Comparison of ENCODE assay signal across 17 cellular contexts in genomic region chr9:21811914-21812313, GRCh38. TPM values are rescaled to one million over a fixed set of nuclear protein-coding genes. Genes with fewer than 3 reads are reported as not detected.
DNase-seq lines count a peak whose midpoint lies in the region; ATAC-seq, FAIRE-seq and TF ChIP-seq lines count a peak whose summit lies in the region.
"Had no signal": no experiment of that assay in that cellular context is flagged by ENCODE, and none has a peak within 500 bp of the region (broad histone marks: within the 10 kb centered on the region; RNA-seq: fewer than 3 reads in every experiment).

No MANE protein-coding gene starts in this region.

- no peak for FAIRE-seq in small intestine (lab: Jason Lieb, UNC)
- FAIRE-seq: H1 had no signal

- POLR2A ChIA-PET in RWPE1 (lab: Yijun Ruan, JAX; ENCODE audit: low non-redundant PET), result no interaction called here

- H3K4me3 ChIP-seq in left ventricle myocardium inferior (no peak overlapping the region), esophagus (ENCODE audit: low read depth in 1 of 2, low read length in 2 of 2) (no peak overlapping the region), small intestine (ENCODE audit: low read depth in 1 of 2, low read length in 2 of 2) (no peak overlapping the region)

- WGBS in esophagus, 2 donors, result 93 to 95% methylated on average over 3 of the region's 3 CpGs
- WGBS in small intestine, 3 donors, result 91 to 94% (median 93%) methylated on average over 3 of the region's 3 CpGs

- CTCF ChIA-PET in RWPE1 (lab: Yijun Ruan, JAX), result interaction anchor here (0.6 to 1.4 kb wide), 3 partner anchors 9 to 197 kb away, joined by 3 to 5 read pairs (median 4); partner anchors contain the start of genes CDKN2B and MTAP

- TF ChIP-seq CTCF in left ventricle myocardium inferior (IDR thresholded peaks at IDR 0.05; ENCODE audit: borderline replicate concordance) (no peak), RWPE1 (conservative IDR thresholded peaks at IDR 0.05; ENCODE audit: low read depth) (no peak)

- intact Hi-C loops in left ventricle myocardium inferior (cut with micrococcal nuclease) (loop anchor here (5.0 kb wide), 2 partner anchors 195 to 425 kb away; partner anchors contain the start of gene CDKN2B), left ventricle myocardium superior (cut with micrococcal nuclease) (loop anchor here (5.0 kb wide), 4 partner anchors 195 to 640 kb away; partner anchors contain the start of gene CDKN2B)

- ATAC-seq in left ventricle myocardium superior (no peak), GM19035 (IDR thresholded peaks at IDR 0.05; ENCODE audit: unreplicated experiment) (no peak), HG03354 (IDR thresholded peaks at IDR 0.05; ENCODE audit: poor library complexity, severe bottlenecking, unreplicated experiment) (no peak)
- ATAC-seq: T-cell had no signal

- DNase-seq in left ventricle myocardium inferior, result no peak
- DNase-seq in left ventricle myocardium superior, result no peak
- no peak for DNase-seq in RWPE1 (ENCODE audit: low spot score)
- DNase-seq in small intestine, result no peak
- DNase-seq in stimulated activated CD4-positive, alpha-beta T cell treated with anti-CD3 and anti-CD28 coated beads, Interleukin-2, amount 100 ng/mL, for 24 hours, result no peak
- DNase-seq: activated gamma-delta T cell treated with Interleukin-2 at 50 U/mL for 16 hours, anterior cingulate cortex, hypothalamus, MM.1S, NCI-H1694 treated with DMSO at 0.1 percent for 48 hours, Right ventricle myocardium superior, T-cell, WERI-Rb-1 had no signal

- H3K27ac ChIP-seq in left ventricle myocardium inferior (replicated peaks) (peak overlapping the region; percentile 8), RWPE1 (peak overlapping the region; percentile 77), esophagus (ENCODE audit: low read depth in 2 of 2, low read length in 1 of 2) (peak overlapping the region; percentile 9 to 85), small intestine (ENCODE audit: low read depth in 1 of 2, low read length in 1 of 2) (no peak overlapping the region)
- H3K27ac ChIP-seq: WERI-Rb-1 had no signal

- no peaks in the 10 kb centered on the region for H3K9me3 ChIP-seq in left ventricle myocardium inferior (replicated peaks)
- H3K9me3 ChIP-seq in esophagus (ENCODE audit: control insufficient read depth in 2 of 2, insufficient read depth in 1 of 2, low read depth in 1 of 2, low read length in 1 of 2), result no peaks in the 10 kb centered on the region
- no peaks in the 10 kb centered on the region for H3K9me3 ChIP-seq in small intestine (ENCODE audit: control insufficient read depth, low read depth)

- H3K4me1 ChIP-seq in left ventricle myocardium inferior (peaks cover 65% of the 10 kb centered on the region), esophagus (ENCODE audit: control insufficient read depth in 2 of 2, insufficient read depth in 2 of 2, low read length in 1 of 2) (peaks cover 4 to 9% of the 10 kb centered on the region in 2 donors), small intestine (ENCODE audit: control insufficient read depth in 2 of 2, insufficient read depth in 1 of 2, low read depth in 1 of 2, low read length in 1 of 2) (no peaks in the 10 kb centered on the region)

- peaks cover 23% of the 10 kb centered on the region for H3K36me3 ChIP-seq in left ventricle myocardium inferior
- H3K36me3 ChIP-seq in esophagus (ENCODE audit: control insufficient read depth in 2 of 2, insufficient read depth in 2 of 2, low read length in 1 of 2), result peaks cover 0 to 2% of the 10 kb centered on the region in 2 donors
- peaks cover 2 to 11% of the 10 kb centered on the region in 2 donors for H3K36me3 ChIP-seq in small intestine (ENCODE audit: control insufficient read depth in 2 of 2, insufficient read depth in 2 of 2, low read length in 2 of 2)
- H3K36me3 ChIP-seq: WERI-Rb-1 had no signal

- no peaks in the 10 kb centered on the region for H3K27me3 ChIP-seq in left ventricle myocardium inferior (ENCODE audit: low read depth)
- H3K27me3 ChIP-seq in esophagus (ENCODE audit: control insufficient read depth in 1 of 2, insufficient read depth in 2 of 2, low read length in 2 of 2), result no peaks in the 10 kb centered on the region
- H3K27me3 ChIP-seq in small intestine (ENCODE audit: control insufficient read depth in 2 of 2, insufficient read depth in 2 of 2, low read length in 2 of 2), result no peaks in the 10 kb centered on the region

RNA-seq across cellular contexts. Expression of gene MTAP, which starts 9.5 kb away (rescaled TPM):
- total RNA-seq in left ventricle myocardium inferior, result 25.3 TPM
- 25.7 TPM for total RNA-seq in left ventricle myocardium superior
- 10 to 100 TPM; 11.5 to 14.9 TPM for polyA plus RNA-seq in esophagus
- polyA plus RNA-seq in small intestine, result 10 to 100 TPM in 1 of 3 donors, 1 to 10 TPM in 2; 3.0 to 15.3 (median 5.8) TPM

Comparison
In these comparisons a context has a peak if more than half of its experiments do, and no peak if none do; other contexts are left out.
1. H3K27ac ChIP-seq: peak in left ventricle myocardium inferior (single experiment), RWPE1 (single experiment) and esophagus (2 of 2); none in small intestine (0 of 2).